ENCODE assay signal across 11 cellular contexts in genomic region chr7:151011097-151011409, GRCh38. TPM values are rescaled to one million over a fixed set of nuclear protein-coding genes. Genes with fewer than 3 reads are reported as not detected.
A peak's percentile ranks its signal among the peaks of the same experiment; 100 is the strongest.
DNase-seq lines count a peak whose midpoint lies in the region; ATAC-seq and TF ChIP-seq lines count a peak whose summit lies in the region.
"Had no signal": no experiment of that assay in that cellular context is flagged by ENCODE, and none has a peak within 500 bp of the region (broad histone marks: within the 10 kb centered on the region; RNA-seq: fewer than 3 reads in every experiment).

No MANE protein-coding gene starts in this region.

- no peak overlapping the region for H4K5ac ChIP-seq in mesendoderm (ENCODE audit: low read length)

- no peak for TF ChIP-seq CTCF in GM10266 (IDR thresholded peaks at IDR 0.05; ENCODE audit: control insufficient read depth, insufficient read depth, low read depth, missing control alignments)

- no peaks in the 10 kb centered on the region for H3K79me2 ChIP-seq in mesendoderm (ENCODE audit: control insufficient read depth, insufficient read depth, low read length)

- H3K27ac ChIP-seq in BLaER1 treated with 17β-estradiol and CSF1 and Interleukin-3, amounts not matched to agents 10 nM and 100 nM = peak overlapping the region in 10 of 11 experiments; percentile 40 to 76 (median 60); a peak in 15 of 22 replicates
- H3K27ac ChIP-seq in CD8-positive, alpha-beta memory T cell (ENCODE audit: low read depth, low read length) = peak overlapping the region; percentile 66
- H3K27ac ChIP-seq in mesendoderm (ENCODE audit: low read depth, low read length) = no peak overlapping the region
- H3K27ac ChIP-seq: testis had no signal

- H3K9ac ChIP-seq in BLaER1 treated with 17β-estradiol and CSF1 and Interleukin-3, amounts not matched to agents 10 nM and 100 nM = peak overlapping the region in 9 of 11 experiments; percentile 25 to 60 (median 56); a peak in 14 of 22 replicates
- H3K9ac ChIP-seq in mesendoderm (ENCODE audit: low read length) = no peak overlapping the region

- no CpG with 5 or more reads among the region's 1 CpG for WGBS in mesendoderm (ENCODE audit: extremely low coverage, insufficient coverage, low lambda C conversion rate)

- H3K4me1 ChIP-seq in BLaER1 treated with 17β-estradiol and CSF1 and Interleukin-3, amounts not matched to agents 10 nM and 100 nM = peaks cover 78 to 98% (median 91%) of the 10 kb centered on the region in 10 experiments
- peaks cover 88% of the 10 kb centered on the region for H3K4me1 ChIP-seq in CD8-positive, alpha-beta memory T cell (ENCODE audit: insufficient read depth, low read length)
- H3K4me1 ChIP-seq in mesendoderm (ENCODE audit: control insufficient read depth, low read depth, low read length) = peaks cover 17% of the 10 kb centered on the region

- no peak overlapping the region for H2BK5ac ChIP-seq in mesendoderm (ENCODE audit: low read length)

- H3K9me3 Mint-ChIP-seq in CD8-positive, alpha-beta memory T cell = no peaks in the 10 kb centered on the region
- H3K9me3 Mint-ChIP-seq in activated CD8-positive, alpha-beta T cell treated with anti-CD3 and anti-CD28 coated beads, Interleukin-2, amount 10 ng/mL, durations not matched to agents 7 days and 5 days (ENCODE audit: insufficient read depth) = no peaks in the 10 kb centered on the region

- peaks cover 63 to 84% (median 67%) of the 10 kb centered on the region in 3 donors for H3K4me1 Mint-ChIP-seq in CD8-positive, alpha-beta memory T cell
- peaks cover 82% of the 10 kb centered on the region for H3K4me1 Mint-ChIP-seq in activated CD8-positive, alpha-beta T cell treated with anti-CD3 and anti-CD28 coated beads, Interleukin-2, amount 10 ng/mL, durations not matched to agents 7 days and 5 days (ENCODE audit: low read depth)

- no peak overlapping the region for H3K23ac ChIP-seq in mesendoderm (ENCODE audit: low read length)

- no peaks in the 10 kb centered on the region for H4K20me1 ChIP-seq in BLaER1 treated with 17β-estradiol and CSF1 and Interleukin-3, amounts not matched to agents 10 nM and 100 nM

- peaks cover 0 to 10% of the 10 kb centered on the region in 2 donors for H3K27me3 Mint-ChIP-seq in CD8-positive, alpha-beta memory T cell
- H3K27me3 Mint-ChIP-seq in activated CD8-positive, alpha-beta T cell treated with anti-CD3 and anti-CD28 coated beads, Interleukin-2, amount 10 ng/mL, durations not matched to agents 7 days and 5 days (ENCODE audit: low read depth) = no peaks in the 10 kb centered on the region

- H3K4me2 ChIP-seq in BLaER1 treated with 17β-estradiol and CSF1 and Interleukin-3, amounts not matched to agents 10 nM and 100 nM = peak overlapping the region; percentile 79 to 98 (median 92)
- no peak overlapping the region for H3K4me2 ChIP-seq in mesendoderm (ENCODE audit: low read length)

- no peak overlapping the region for H2BK120ac ChIP-seq in mesendoderm (ENCODE audit: low read depth, low read length)

- ATAC-seq in activated CD8-positive, alpha-beta T cell treated with anti-CD3 and anti-CD28 coated beads, Interleukin-2, amount 10 ng/mL, durations not matched to agents 7 days and 5 days = no peak
- ATAC-seq: mucosa of descending colon had no signal

- H4K8ac ChIP-seq in mesendoderm (ENCODE audit: low read depth, low read length) = no peak overlapping the region

- POLR2A ChIA-PET in CD8-positive, alpha-beta memory T cell (lab: Charles Lee) = interaction anchor here (1.1 kb wide), 1 partner anchor 17 kb away, joined by 3 read pairs; the partner anchor contains the start of gene ABCB8
- POLR2A ChIA-PET in activated CD8-positive, alpha-beta T cell treated with anti-CD3 and anti-CD28 coated beads, Interleukin-2, amount 10 ng/mL, durations not matched to agents 7 days and 5 days (lab: Charles Lee) = interaction anchor here (0.8 kb wide), 1 partner anchor 11 kb away, joined by 3 read pairs; no protein-coding TSS in a partner anchor

- no peak for DNase-seq in CD8-positive, alpha-beta memory T cell
- DNase-seq in activated CD8-positive, alpha-beta T cell treated with anti-CD3 and anti-CD28 coated beads, Interleukin-2, amount 10 ng/mL, durations not matched to agents 7 days and 5 days = no peak
- DNase-seq in mesendoderm (no peak), GM10266 (ENCODE audit: extremely low spot score) (no peak), retina (no peak), globus pallidus (ENCODE audit: low spot score) (no peak)
- DNase-seq: mucosa of descending colon, NCI-H1105, testis had no signal

- no peaks in the 10 kb centered on the region; a peak in 1 of 22 replicates for H3K36me3 ChIP-seq in BLaER1 treated with 17β-estradiol and CSF1 and Interleukin-3, amounts not matched to agents 10 nM and 100 nM
- no peaks in the 10 kb centered on the region for H3K36me3 ChIP-seq in CD8-positive, alpha-beta memory T cell (ENCODE audit: insufficient read depth, low read length)
- no peaks in the 10 kb centered on the region for H3K36me3 ChIP-seq in mesendoderm (ENCODE audit: control insufficient read depth, insufficient read depth, low read length)

- H2AK5ac ChIP-seq in mesendoderm (ENCODE audit: low read length) = no peak overlapping the region

- peak overlapping the region; percentile 34 to 78 (median 48) for H3K4me3 Mint-ChIP-seq in CD8-positive, alpha-beta memory T cell
- peak overlapping the region; percentile 57 for H3K4me3 Mint-ChIP-seq in activated CD8-positive, alpha-beta T cell treated with anti-CD3 and anti-CD28 coated beads, Interleukin-2, amount 10 ng/mL, durations not matched to agents 7 days and 5 days

- H3K56ac ChIP-seq in mesendoderm (ENCODE audit: low read length) = peak overlapping the region; percentile 89

- CTCF ChIA-PET in CD8-positive, alpha-beta memory T cell (lab: Charles Lee) = interaction anchor here (0.9 to 5.5 kb wide), 9 partner anchors 7 to 232 kb away, joined by 3 to 44 read pairs (median 9); partner anchors contain the start of genes ABCB8 and NOS3
- CTCF ChIA-PET in activated CD8-positive, alpha-beta T cell treated with anti-CD3 and anti-CD28 coated beads, Interleukin-2, amount 10 ng/mL, durations not matched to agents 7 days and 5 days (lab: Charles Lee) = interaction anchor here (0.8 to 6.4 kb wide), 12 partner anchors 9 to 132 kb away, joined by 3 to 35 read pairs (median 5); partner anchors contain the start of gene ABCB8

- H3K4ac ChIP-seq in mesendoderm (ENCODE audit: low read depth, low read length) = no peak overlapping the region

- peaks cover 0 to 2% (median 0%) of the 10 kb centered on the region in 3 donors for H3K36me3 Mint-ChIP-seq in CD8-positive, alpha-beta memory T cell
- peaks cover 9% of the 10 kb centered on the region for H3K36me3 Mint-ChIP-seq in activated CD8-positive, alpha-beta T cell treated with anti-CD3 and anti-CD28 coated beads, Interleukin-2, amount 10 ng/mL, durations not matched to agents 7 days and 5 days (ENCODE audit: low read depth)

- no peak overlapping the region for H3K18ac ChIP-seq in mesendoderm (ENCODE audit: low read length)

- no peaks in the 10 kb centered on the region for H3K9me3 ChIP-seq in BLaER1 treated with 17β-estradiol and CSF1 and Interleukin-3, amounts not matched to agents 10 nM and 100 nM (replicated peaks in 1 of 11)
- no peaks in the 10 kb centered on the region for H3K9me3 ChIP-seq in CD8-positive, alpha-beta memory T cell (ENCODE audit: low read length)
- H3K9me3 ChIP-seq: mucosa of descending colon, testis had no signal

- no peaks in the 10 kb centered on the region for H3K79me1 ChIP-seq in mesendoderm (ENCODE audit: low read length)

- peak overlapping the region in 6 of 10 experiments; percentile 2 to 50 (median 32); a peak in 6 of 20 replicates for H3K4me3 ChIP-seq in BLaER1 treated with 17β-estradiol and CSF1 and Interleukin-3, amounts not matched to agents 10 nM and 100 nM
- peak overlapping the region; percentile 23 for H3K4me3 ChIP-seq in CD8-positive, alpha-beta memory T cell (ENCODE audit: low read length)
- no peak overlapping the region for H3K4me3 ChIP-seq in mesendoderm (ENCODE audit: low read length)
- H3K4me3 ChIP-seq: mucosa of descending colon, testis had no signal

- H3K27ac Mint-ChIP-seq in CD8-positive, alpha-beta memory T cell = peak overlapping the region; percentile 93 to 100 (median 96)
- H3K27ac Mint-ChIP-seq in activated CD8-positive, alpha-beta T cell treated with anti-CD3 and anti-CD28 coated beads, Interleukin-2, amount 10 ng/mL, durations not matched to agents 7 days and 5 days = peak overlapping the region; percentile 91

- peaks cover 0 to 12% (median 0%) of the 10 kb centered on the region in 11 experiments; a peak in 9 of 22 replicates for H3K27me3 ChIP-seq in BLaER1 treated with 17β-estradiol and CSF1 and Interleukin-3, amounts not matched to agents 10 nM and 100 nM
- no peaks in the 10 kb centered on the region for H3K27me3 ChIP-seq in CD8-positive, alpha-beta memory T cell (ENCODE audit: insufficient read depth, low read length, poor library complexity, severe bottlenecking)
- H3K27me3 ChIP-seq in mesendoderm (ENCODE audit: insufficient read depth, low read length, poor library complexity) = no peaks in the 10 kb centered on the region
- H3K27me3 ChIP-seq: testis had no signal

- H2BK15ac ChIP-seq in mesendoderm (replicated peaks; ENCODE audit: low read depth) = no peak overlapping the region

RNA-seq across cellular contexts. Expression of gene ATG9B, which starts 13.2 kb away (rescaled TPM):
- 1 to 10 TPM; 3.8 to 4.2 TPM for total RNA-seq in CD8-positive, alpha-beta memory T cell
- 15.4 TPM for polyA plus RNA-seq in CD8-positive, alpha-beta memory T cell
- total RNA-seq in activated CD8-positive, alpha-beta T cell treated with anti-CD3 and anti-CD28 coated beads, Interleukin-2, amount 10 ng/mL, durations not matched to agents 7 days and 5 days = 1 to 10 TPM; 6.8 to 7.4 TPM
- polyA plus RNA-seq in mesendoderm (2013, experiment 1 of 2) = 1.1 TPM
- 0.53 TPM for polyA plus RNA-seq in mesendoderm (2013, experiment 2 of 2)

RNA-seq across cellular contexts. Expression of gene ABCB8, which starts 17.2 kb away (rescaled TPM):
- total RNA-seq in CD8-positive, alpha-beta memory T cell = 10 to 100 TPM; 49.2 to 52.3 TPM
- polyA plus RNA-seq in CD8-positive, alpha-beta memory T cell = 18.4 TPM
- total RNA-seq in activated CD8-positive, alpha-beta T cell treated with anti-CD3 and anti-CD28 coated beads, Interleukin-2, amount 10 ng/mL, durations not matched to agents 7 days and 5 days = 10 to 100 TPM; 48.0 to 49.5 TPM
- polyA plus RNA-seq in mesendoderm (2013, experiment 1 of 2) = 7.0 TPM
- 6.8 TPM for polyA plus RNA-seq in mesendoderm (2013, experiment 2 of 2)

RNA-seq across cellular contexts. Expression of gene NOS3, which starts 20.2 kb away (rescaled TPM):
- 10 to 100 TPM in 1 of 2 experiments, 1 to 10 TPM in 1; 9.9 to 10.6 TPM for total RNA-seq in CD8-positive, alpha-beta memory T cell
- polyA plus RNA-seq in CD8-positive, alpha-beta memory T cell = 5.2 TPM
- 10 to 100 TPM; 12.2 to 13.8 TPM for total RNA-seq in activated CD8-positive, alpha-beta T cell treated with anti-CD3 and anti-CD28 coated beads, Interleukin-2, amount 10 ng/mL, durations not matched to agents 7 days and 5 days
- 2.6 TPM for polyA plus RNA-seq in mesendoderm (2013, experiment 1 of 2)
- polyA plus RNA-seq in mesendoderm (2013, experiment 2 of 2) = 2.6 TPM

RNA-seq across cellular contexts. Expression of gene KCNH2, which starts 32.9 kb away (rescaled TPM):
- under 1 TPM; 0.11 to 0.24 TPM for total RNA-seq in CD8-positive, alpha-beta memory T cell
- 0.63 TPM for polyA plus RNA-seq in CD8-positive, alpha-beta memory T cell
- total RNA-seq in activated CD8-positive, alpha-beta T cell treated with anti-CD3 and anti-CD28 coated beads, Interleukin-2, amount 10 ng/mL, durations not matched to agents 7 days and 5 days = not detected
- polyA plus RNA-seq in mesendoderm (2013, experiment 1 of 2) = 0.93 TPM
- 0.73 TPM for polyA plus RNA-seq in mesendoderm (2013, experiment 2 of 2)
- total RNA-seq: RPMI7951 had no signal

RNA-seq across cellular contexts. Expression of gene ASIC3, which starts 37.3 kb away (rescaled TPM):
- 1 to 10 TPM; 2.6 to 3.6 TPM for total RNA-seq in CD8-positive, alpha-beta memory T cell
- polyA plus RNA-seq in CD8-positive, alpha-beta memory T cell = not detected
- 1 to 10 TPM; 2.8 to 3.2 TPM for total RNA-seq in activated CD8-positive, alpha-beta T cell treated with anti-CD3 and anti-CD28 coated beads, Interleukin-2, amount 10 ng/mL, durations not matched to agents 7 days and 5 days
- polyA plus RNA-seq in mesendoderm (2013, experiment 1 of 2) = 0.27 TPM
- 0.31 TPM for polyA plus RNA-seq in mesendoderm (2013, experiment 2 of 2)
